8 cellular contexts compared by ENCODE assay signal in the genomic region with DNA sequence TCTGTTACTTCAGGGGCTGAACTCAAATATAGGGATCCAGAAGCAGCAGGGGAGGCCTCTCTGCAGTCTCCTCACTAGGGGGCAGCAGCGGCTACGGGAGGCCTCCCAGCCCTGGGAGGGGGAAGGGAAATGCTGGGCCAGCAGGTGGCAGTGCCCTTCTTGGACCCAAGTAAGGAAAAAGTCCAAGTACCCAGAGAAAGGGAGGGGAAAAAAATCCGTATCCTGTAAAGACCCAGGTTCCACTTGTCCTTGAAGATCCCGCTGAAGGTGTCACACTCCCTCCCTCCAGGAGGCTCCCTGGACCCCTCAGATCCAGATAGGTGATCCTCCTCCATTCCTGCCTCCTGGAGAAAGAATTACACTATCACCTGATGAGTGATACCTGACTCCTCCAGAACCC. TPM values are rescaled to one million over a fixed set of nuclear protein-coding genes. Genes with fewer than 3 reads are reported as not detected.
DNase-seq lines count a peak whose midpoint lies in the region; ATAC-seq and TF ChIP-seq lines count a peak whose summit lies in the region.

No MANE protein-coding gene starts in this region.

- H4K91ac ChIP-seq in IMR-90 (ENCODE audit: insufficient read depth, low read depth, low read length) = no peak overlapping the region

- H4K20me1 ChIP-seq in IMR-90 (ENCODE audit: insufficient read depth, low read length) (no peaks in the 10 kb centered on the region; the same call in 1 of the 2 replicates), OCI-LY1 (ENCODE audit: insufficient read depth, low read length) (no peaks in the 10 kb centered on the region)

- CTCF ChIA-PET in IMR-90 (lab: Yijun Ruan, JAX) = interaction anchor here (0.6 to 3.0 kb wide), 10 partner anchors 10 to 226 kb away, joined by 3 to 14 read pairs (median 4); no protein-coding TSS in a partner anchor

- H4K5ac ChIP-seq in IMR-90 (ENCODE audit: low read depth, low read length) = no peak overlapping the region

- no peaks in the 10 kb centered on the region for H3K36me3 Mint-ChIP-seq in naive B cell
- H3K36me3 Mint-ChIP-seq in stimulated activated naive B cell treated with anti-CD40 and anti-IgM and Interleukin-4, amounts not matched to agents 10 μg/mL and 1 μg/mL and 100 μg/mL, for 72 hours = no peaks in the 10 kb centered on the region

- intact Hi-C loops in IMR-90 (cut with micrococcal nuclease) = loop anchor here (1.0 kb wide), 2 partner anchors 150 to 189 kb away; no protein-coding TSS in a partner anchor

- H3K9ac ChIP-seq in IMR-90 (ENCODE audit: low read depth, low read length) (no peak overlapping the region), OCI-LY1 (ENCODE audit: low read length) (no peak overlapping the region)

- H4K8ac ChIP-seq in IMR-90 (ENCODE audit: low read depth in 2 of 2, low read length in 2 of 2) = no peak overlapping the region

- H3K79me2 ChIP-seq in OCI-LY1 (ENCODE audit: insufficient read depth, low read length) = no peaks in the 10 kb centered on the region

- H2AK9ac ChIP-seq in IMR-90 (replicated peaks; ENCODE audit: low read depth, low read length, poor library complexity) = no peak overlapping the region

- H3K27me3 ChIP-seq in IMR-90 (ENCODE audit: control insufficient read depth, insufficient read depth, low read length) = peaks cover 69% of the 10 kb centered on the region
- peaks cover 9% of the 10 kb centered on the region for H3K27me3 ChIP-seq in OCI-LY1 (ENCODE audit: insufficient read depth, low read length)

- TF ChIP-seq POLR2A in IMR-90 (IDR thresholded peaks at IDR 0.05; ENCODE audit: low read depth, low read length) = no peak

- no peak overlapping the region for H3K14ac ChIP-seq in IMR-90 (replicated peaks; ENCODE audit: low read depth, low read length)

- POLR2A ChIA-PET in IMR-90 (lab: Charles Lee; ENCODE audit: unreplicated experiment) = no interaction called here

- H3K56ac ChIP-seq in IMR-90 (ENCODE audit: extremely low read depth, insufficient read depth, low read length) = no peak overlapping the region

- H3K4me1 ChIP-seq in IMR-90 (ENCODE audit: control insufficient read depth, insufficient read depth, low read length) = no peaks in the 10 kb centered on the region
- no peaks in the 10 kb centered on the region for H3K4me1 ChIP-seq in OCI-LY1 (ENCODE audit: insufficient read depth, low read length, severe bottlenecking)

- H3K4me3 ChIP-seq in IMR-90 (ENCODE audit: insufficient read depth, low read depth, low read length) (no peak overlapping the region), OCI-LY1 (ENCODE audit: low read depth, low read length, poor library complexity, severe bottlenecking) (no peak overlapping the region), epithelial cell of esophagus (ENCODE audit: low read length) (no peak overlapping the region)

- no peaks in the 10 kb centered on the region for H3K79me1 ChIP-seq in IMR-90 (ENCODE audit: low read depth in 1 of 2, low read length in 2 of 2)

- H3K36me3 ChIP-seq in IMR-90 (ENCODE audit: control insufficient read depth, insufficient read depth, low read length) (no peaks in the 10 kb centered on the region), OCI-LY1 (ENCODE audit: insufficient read depth, low read length) (no peaks in the 10 kb centered on the region)

- H3K4me1 Mint-ChIP-seq in naive B cell = peaks cover 0 to 19% (median 6%) of the 10 kb centered on the region in 3 donors
- H3K4me1 Mint-ChIP-seq in stimulated activated naive B cell treated with anti-CD40 and anti-IgM and Interleukin-4, amounts not matched to agents 10 μg/mL and 1 μg/mL and 100 μg/mL, for 72 hours = peaks cover 21 to 29% of the 10 kb centered on the region in 2 donors

- H3K9me3 ChIP-seq in IMR-90 (ENCODE audit: control insufficient read depth, insufficient read depth, low read length) (no peaks in the 10 kb centered on the region), OCI-LY1 (ENCODE audit: low read length) (no peaks in the 10 kb centered on the region)

- no peak overlapping the region for H2BK15ac ChIP-seq in IMR-90 (ENCODE audit: low read depth, low read length)

- BruUV-seq in IMR-90 (replicated peaks; lab: Mats Ljungman, UMichigan) = no TSS peak

- no peak overlapping the region for H2AK5ac ChIP-seq in IMR-90 (ENCODE audit: low read depth, low read length)

- H3K4me3 Mint-ChIP-seq in naive B cell = no peak overlapping the region
- H3K4me3 Mint-ChIP-seq in stimulated activated naive B cell treated with anti-CD40 and anti-IgM and Interleukin-4, amounts not matched to agents 10 μg/mL and 1 μg/mL and 100 μg/mL, for 72 hours = no peak overlapping the region

- H3K27ac Mint-ChIP-seq in naive B cell = peak overlapping the region in 4 of 6 donors; percentile 5 to 14 (median 10)
- H3K27ac Mint-ChIP-seq in stimulated activated naive B cell treated with anti-CD40 and anti-IgM and Interleukin-4, amounts not matched to agents 10 μg/mL and 1 μg/mL and 100 μg/mL, for 72 hours = no peak overlapping the region

- ATAC-seq in IMR-90 (ENCODE audit: low read depth) (peak; percentile 95), naive B cell (ENCODE audit: low read depth in 2 of 2) (peak; percentile 95 to 98), GM21360 (IDR thresholded peaks at IDR 0.05; ENCODE audit: unreplicated experiment) (no peak)
- ATAC-seq in stimulated activated naive B cell treated with anti-CD40 and anti-IgM and Interleukin-4, amounts not matched to agents 10 μg/mL and 1 μg/mL and 100 μg/mL, for 72 hours (replicated peaks) = peak; percentile 70 to 75

- H3K4me2 ChIP-seq in IMR-90 (ENCODE audit: low read depth, low read length) (no peak overlapping the region), OCI-LY1 (ENCODE audit: low read length) (no peak overlapping the region)

- no peaks in the 10 kb centered on the region for H3K27me3 Mint-ChIP-seq in naive B cell
- H3K27me3 Mint-ChIP-seq in stimulated activated naive B cell treated with anti-CD40 and anti-IgM and Interleukin-4, amounts not matched to agents 10 μg/mL and 1 μg/mL and 100 μg/mL, for 72 hours = peaks cover 0 to 8% of the 10 kb centered on the region in 2 donors

- no peak overlapping the region for H2BK20ac ChIP-seq in IMR-90 (ENCODE audit: low read depth, low read length)

- dilution Hi-C loops in IMR-90 (cut with HindIII; ENCODE audit: low sequenced_read_pairs, unreplicated experiment) = no loop called here

- in situ Hi-C loops in IMR-90 (cut with MboI; ENCODE audit: low sequenced_read_pairs) = loop anchor here (5.0 to 10.0 kb wide), 2 partner anchors 187 to 351 kb away; no protein-coding TSS in a partner anchor

- peak; percentile 90 for TF ChIP-seq RAD21 in IMR-90 (IDR thresholded peaks at IDR 0.05; ENCODE audit: low read length)

- no peaks in the 10 kb centered on the region for H3F3A ChIP-seq in OCI-LY1 (ENCODE audit: insufficient read depth, low read length)

- H3K18ac ChIP-seq in IMR-90 (ENCODE audit: low read depth, low read length) = no peak overlapping the region

- H2BK120ac ChIP-seq in IMR-90 (ENCODE audit: low read depth, low read length) = no peak overlapping the region

- H3K23ac ChIP-seq in IMR-90 (ENCODE audit: low read depth, low read length) = no peak overlapping the region

- H3K27ac ChIP-seq in IMR-90 (ENCODE audit: insufficient read depth, low read length) (no peak overlapping the region), OCI-LY1 (ENCODE audit: low read depth, low read length, poor library complexity, severe bottlenecking) (no peak overlapping the region)

- no peak overlapping the region for H3K4ac ChIP-seq in IMR-90 (ENCODE audit: low read depth, low read length)

- no peaks in the 10 kb centered on the region for H3K9me2 ChIP-seq in OCI-LY1 (ENCODE audit: low read depth, low read length)

- TF ChIP-seq CTCF in IMR-90 (conservative IDR thresholded peaks at IDR 0.05; ENCODE audit: low read depth, low read length) = peak; percentile 99
- TF ChIP-seq CTCF in OCI-LY1 (IDR thresholded peaks at IDR 0.05; ENCODE audit: low read length) = peak; percentile 100
- peak; percentile 96 for TF ChIP-seq CTCF in epithelial cell of esophagus (IDR thresholded peaks at IDR 0.05; ENCODE audit: insufficient read depth, low read depth, low read length, missing control alignments)

- WGBS in IMR-90 (ENCODE audit: extremely low coverage in 2 of 2, insufficient read length in 1 of 2), 2 experiments = no CpG with 5 or more reads among the region's 4 CpGs

- H2BK5ac ChIP-seq in IMR-90 (ENCODE audit: low read depth, low read length, poor library complexity, severe bottlenecking) = no peak overlapping the region

- no peaks in the 10 kb centered on the region for H3K9me1 ChIP-seq in IMR-90 (ENCODE audit: insufficient read depth, low read length)

- DNase-seq in DMS 273 treated with DMSO at 0.1 percent for 48 hours (lab: John Stamatoyannopoulos, UW) = peak; percentile 54
- DNase-seq in IMR-90 = peak; percentile 62
- peak; percentile 80 for DNase-seq in activated CD8-positive, alpha-beta memory T cell treated with anti-CD3 and anti-CD28 coated beads, Interleukin-2, amount 50 U/mL, for 4 hours
- DNase-seq in epithelial cell of esophagus (ENCODE audit: low read depth) = peak; percentile 83
- peak; percentile 78 for DNase-seq in naive B cell
- DNase-seq in stimulated activated naive B cell treated with anti-CD40 and anti-IgM and Interleukin-4, amounts not matched to agents 10 μg/mL and 1 μg/mL and 100 μg/mL, for 72 hours = peak; percentile 68

- H3K9me3 Mint-ChIP-seq in naive B cell = no peaks in the 10 kb centered on the region
- no peaks in the 10 kb centered on the region for H3K9me3 Mint-ChIP-seq in stimulated activated naive B cell treated with anti-CD40 and anti-IgM and Interleukin-4, amounts not matched to agents 10 μg/mL and 1 μg/mL and 100 μg/mL, for 72 hours

- H2AFZ ChIP-seq in IMR-90 (replicated peaks; ENCODE audit: low read length, poor library complexity) (no peak overlapping the region), OCI-LY1 (ENCODE audit: low read length) (no peak overlapping the region)

TF ChIP-seq in IMR-90, 13 proteins besides CTCF, POLR2A, EP300 and RAD21:
- TF ChIP-seq RCOR1 (IDR thresholded peaks at IDR 0.05; ENCODE audit: insufficient replicate concordance, low read length) (peak; percentile 35), FOS (IDR thresholded peaks at IDR 0.05; ENCODE audit: low read depth, low read length) (no peak), BHLHE40 (IDR thresholded peaks at IDR 0.05; ENCODE audit: low read depth, low read length) (no peak), MAZ (IDR thresholded peaks at IDR 0.05; ENCODE audit: borderline replicate concordance, low read depth, low read length) (peak; percentile 40; the same call in 1 of the 2 replicates), SMC3 (IDR thresholded peaks at IDR 0.05; ENCODE audit: low read depth, low read length) (peak; percentile 93)

RNA-seq across cellular contexts. Expression of gene NUAK2, which starts 14.1 kb away (rescaled TPM):
- total RNA-seq in IMR-90 (2012; rRNA removed) = 7.2 and 8.1 TPM in 2 replicates
- polyA plus RNA-seq in IMR-90 (2012; rRNA removed) (17.6 and 18.7 TPM in 2 replicates), naive B cell (ENCODE audit: low read depth in 6 of 6) (100 to 1,000 TPM; 103 to 166 (median 113) TPM)
- polyA plus RNA-seq in IMR-90 (2012; cell fraction: cytosol; rRNA removed) = 12.3 and 18.8 TPM in 2 replicates
- polyA plus RNA-seq in IMR-90 (2012; cell fraction: nucleus; rRNA removed; ENCODE audit: low replicate concordance) = 22.8 and 32.1 TPM in 2 replicates

RNA-seq across cellular contexts. Expression of gene KLHDC8A, which starts 21.0 kb away (rescaled TPM):
- not detected in 2 replicates for total RNA-seq in IMR-90 (2012; rRNA removed)
- polyA plus RNA-seq in IMR-90 (2012; rRNA removed) = not detected in 2 replicates
- polyA plus RNA-seq in IMR-90 (2012; cell fraction: cytosol; rRNA removed) = 0.01 TPM in 1 of 2 replicates, not detected in the other
- 0.02 TPM in 1 of 2 replicates, not detected in the other for polyA plus RNA-seq in IMR-90 (2012; cell fraction: nucleus; rRNA removed; ENCODE audit: low replicate concordance)
- 1 to 10 TPM in 1 of 6 donors, under 1 TPM in 4, not detected in 1; 0.26 to 1.3 (median 0.77) TPM for polyA plus RNA-seq in naive B cell (ENCODE audit: low read depth in 6 of 6)
